12 cellular contexts compared by ENCODE assay signal in genomic region chr12:42213954-42214426, GRCh38. TPM values are rescaled to one million over a fixed set of nuclear protein-coding genes. Genes with fewer than 3 reads are reported as not detected.
DNase-seq lines count a peak whose midpoint lies in the region; ATAC-seq and TF ChIP-seq lines count a peak whose summit lies in the region.
"Had no signal": no experiment of that assay in that cellular context is flagged by ENCODE, and none has a peak within 500 bp of the region (broad histone marks: within the 10 kb centered on the region; RNA-seq: fewer than 3 reads in every experiment).

No MANE protein-coding gene starts in this region.

- no peak overlapping the region for H3K14ac ChIP-seq in mesenchymal stem cell (ENCODE audit: low read length in 2 of 2)

- no peak overlapping the region for H2AK5ac ChIP-seq in mesenchymal stem cell (ENCODE audit: low read length, severe bottlenecking)

- no peak overlapping the region for H2AFZ ChIP-seq in mesenchymal stem cell (ENCODE audit: low read depth, low read length)

- DNase-seq in AG10803 (ENCODE audit: low read depth) (peak; percentile 48), MG63 (peak; percentile 22), fibroblast of gingiva (ENCODE audit: low read depth) (peak; percentile 42), mesenchymal stem cell (peak; percentile 44), activated T-cell treated with anti-CD3 and anti-CD28 coated beads for 4 hours (no peak), NCI-H526 treated with DMSO at 0.1 percent for 48 hours (lab: John Stamatoyannopoulos, UW) (no peak)
- no peak for DNase-seq in central memory CD4-positive, alpha-beta T cell
- DNase-seq: activated CD4-positive, alpha-beta T cell treated with anti-CD3 and anti-CD28 coated beads, Interleukin-2, amount 50 U/mL, for 1 hour; activated naive CD4-positive, alpha-beta T cell treated with anti-CD3 and anti-CD28 coated beads, Interleukin-2, amount 10 ng/mL, durations not matched to agents 7 days and 5 days; endodermal cell; occipital lobe had no signal

- H3K4me1 ChIP-seq in mesenchymal stem cell (ENCODE audit: control insufficient read depth, insufficient read depth, low read depth, low read length): peaks cover 8% of the 10 kb centered on the region

- H3K9me3 ChIP-seq in MG63 (no peaks in the 10 kb centered on the region), mesenchymal stem cell (ENCODE audit: control insufficient read depth, low read length) (no peaks in the 10 kb centered on the region)

- no peak overlapping the region for H3K4ac ChIP-seq in mesenchymal stem cell (ENCODE audit: low read depth in 1 of 2, low read length in 2 of 2)

- H3K9ac ChIP-seq in mesenchymal stem cell (ENCODE audit: low read length): no peak overlapping the region

- no peak overlapping the region for H2BK15ac ChIP-seq in mesenchymal stem cell (ENCODE audit: low read depth, poor library complexity, severe bottlenecking)

- no peak for TF ChIP-seq CTCF in AG10803 (conservative IDR thresholded peaks at IDR 0.05; ENCODE audit: low read length)

- H3K27me3 ChIP-seq in MG63 (no peaks in the 10 kb centered on the region), mesenchymal stem cell (ENCODE audit: control insufficient read depth in 1 of 2, insufficient read depth in 1 of 2, low read length in 2 of 2) (no peaks in the 10 kb centered on the region)

- no peak for ATAC-seq in GM19351 (IDR thresholded peaks at IDR 0.05; ENCODE audit: unreplicated experiment)

- H4K91ac ChIP-seq in mesenchymal stem cell (ENCODE audit: low read length): no peak overlapping the region

- H3K79me1 ChIP-seq in mesenchymal stem cell (replicated peaks; ENCODE audit: low read length, poor library complexity, severe bottlenecking): peaks cover 14% of the 10 kb centered on the region

- H3K4me2 ChIP-seq in mesenchymal stem cell (ENCODE audit: low read length, poor library complexity, severe bottlenecking): no peak overlapping the region

- H2BK12ac ChIP-seq in mesenchymal stem cell (ENCODE audit: low read length in 2 of 2): no peak overlapping the region

- WGBS in mesenchymal stem cell: 64% methylated on average over 2 of the region's 2 CpGs

- no peak overlapping the region for H2BK5ac ChIP-seq in mesenchymal stem cell (ENCODE audit: low read depth, low read length, poor library complexity, severe bottlenecking)

- H3K36me3 ChIP-seq in MG63 (peaks cover 5% of the 10 kb centered on the region), mesenchymal stem cell (ENCODE audit: control insufficient read depth in 1 of 2, insufficient read depth in 2 of 2, low read depth in 1 of 2, low read length in 2 of 2) (peaks cover 0 to 4% of the 10 kb centered on the region in 2 experiments)

- H3K27ac ChIP-seq in mesenchymal stem cell (ENCODE audit: low read length, poor library complexity, severe bottlenecking): no peak overlapping the region

- no peak overlapping the region for H3K23ac ChIP-seq in mesenchymal stem cell (ENCODE audit: low read length in 2 of 2)

- H3K18ac ChIP-seq in mesenchymal stem cell (ENCODE audit: low read depth in 1 of 2, low read length in 2 of 2): no peak overlapping the region

- no peak overlapping the region for H4K8ac ChIP-seq in mesenchymal stem cell (ENCODE audit: low read length)

- H3K4me3 ChIP-seq in AG10803 (ENCODE audit: low read length) (no peak overlapping the region), MG63 (no peak overlapping the region), mesenchymal stem cell (ENCODE audit: insufficient read depth in 1 of 2, low read depth in 1 of 2, low read length in 2 of 2) (no peak overlapping the region)

- H2BK120ac ChIP-seq in mesenchymal stem cell (ENCODE audit: low read depth, low read length): no peak overlapping the region

RNA-seq across cellular contexts. Expression of gene YAF2, which starts 24.1 kb away (rescaled TPM):
- total RNA-seq in MG63 (2014; rRNA removed; shearing (Covaris generic); ENCODE audit: low replicate concordance): 18.5 and 27.8 TPM in 2 replicates
- 22.0 TPM for polyA plus RNA-seq in mesenchymal stem cell (2013, experiment 1 of 2)
- 22.2 TPM for polyA plus RNA-seq in mesenchymal stem cell (2013, experiment 2 of 2)

Comparison
In these comparisons a context has a peak if more than half of its experiments do, and no peak if none do; other contexts are left out.
1. DNase-seq: peak in AG10803 (single experiment), MG63 (single experiment), fibroblast of gingiva (single experiment) and mesenchymal stem cell (single experiment); none in activated T-cell treated with anti-CD3 and anti-CD28 coated beads for 4 hours (single experiment), central memory CD4-positive, alpha-beta T cell (single experiment) and NCI-H526 treated with DMSO at 0.1 percent for 48 hours (single experiment).